ENCODE assay signal across 11 cellular contexts in genomic region chr1:164561007-164561406, GRCh38. TPM values are rescaled to one million over a fixed set of nuclear protein-coding genes. Genes with fewer than 3 reads are reported as not detected.
A peak's percentile ranks its signal among the peaks of the same experiment; 100 is the strongest.
DNase-seq lines count a peak whose midpoint lies in the region; ATAC-seq and TF ChIP-seq lines count a peak whose summit lies in the region.
"Had no signal": no experiment of that assay in that cellular context is flagged by ENCODE, and none has a peak within 500 bp of the region (broad histone marks: within the 10 kb centered on the region; RNA-seq: fewer than 3 reads in every experiment).

No MANE protein-coding gene starts in this region.

- H3K27ac ChIP-seq in A673 (ENCODE audit: low read depth, low read length, poor library complexity, severe bottlenecking) (peak overlapping the region; percentile 72), substantia nigra (ENCODE audit: low read depth, low read length, poor library complexity, severe bottlenecking) (no peak overlapping the region)

- H3K9me3 ChIP-seq in A673 (ENCODE audit: low read depth, low read length, poor library complexity, severe bottlenecking): no peaks in the 10 kb centered on the region

- intact Hi-C loops in A673 (cut with micrococcal nuclease; ENCODE audit: unreplicated experiment): no loop called here

- no peaks in the 10 kb centered on the region for H3K36me3 ChIP-seq in A673 (ENCODE audit: insufficient read depth, low read length, poor library complexity, severe bottlenecking)

- H3K4me3 ChIP-seq in A673 (ENCODE audit: low read depth, low read length, poor library complexity, severe bottlenecking): peak overlapping the region; percentile 82

- CTCF ChIA-PET in A673 (lab: Charles Lee): no interaction called here

- ATAC-seq in HG03457 (IDR thresholded peaks at IDR 0.05; ENCODE audit: unreplicated experiment): no peak
- no peak for ATAC-seq in HG03139 (IDR thresholded peaks at IDR 0.05; ENCODE audit: unreplicated experiment)

- H3K27me3 Mint-ChIP-seq in endothelial cell (ENCODE audit: unreplicated experiment) (no peaks in the 10 kb centered on the region), nephron progenitor cell (ENCODE audit: low read depth, poor library complexity) (no peaks in the 10 kb centered on the region)

- H3K27ac Mint-ChIP-seq in endothelial cell (ENCODE audit: unreplicated experiment): peak overlapping the region; percentile 82
- peak overlapping the region; percentile 99 for H3K27ac Mint-ChIP-seq in nephron progenitor cell

- H3K4me1 ChIP-seq in A673 (ENCODE audit: insufficient read depth, low read length, poor library complexity, severe bottlenecking): peaks cover 38% of the 10 kb centered on the region

- H3K4me3 Mint-ChIP-seq in endothelial cell (ENCODE audit: unreplicated experiment) (peak overlapping the region; percentile 96), nephron progenitor cell (peak overlapping the region; percentile 95)

- H3K4me1 Mint-ChIP-seq in endothelial cell (ENCODE audit: unreplicated experiment) (peaks cover 22% of the 10 kb centered on the region), nephron progenitor cell (peaks cover 53% of the 10 kb centered on the region)

- no peak for TF ChIP-seq CTCF in A673 (conservative IDR thresholded peaks at IDR 0.05; ENCODE audit: low read depth, low read length)
- TF ChIP-seq CTCF in endothelial cell (IDR thresholded peaks at IDR 0.05; ENCODE audit: unreplicated experiment): no peak
- TF ChIP-seq CTCF in nephron progenitor cell (IDR thresholded peaks at IDR 0.05): no peak

- DNase-seq in A673 (ENCODE audit: low spot score) (no peak), NAMALWA (ENCODE audit: low spot score) (peak; percentile 10), endothelial cell (ENCODE audit: low spot score) (no peak), nephron progenitor cell (no peak), OCI-M2 (lab: John Stamatoyannopoulos, UW; ENCODE audit: unreplicated experiment) (no peak), substantia nigra (lab: John Stamatoyannopoulos, UW) (no peak)
- DNase-seq: activated T-cell treated with anti-CD3 and anti-CD28 coated beads for 4 hours, GDM1, NCI-H524 treated with DMSO at 0.1 percent for 48 hours had no signal

- H3K27me3 ChIP-seq in A673 (replicated peaks; ENCODE audit: insufficient read depth, low read depth, low read length, poor library complexity): no peaks in the 10 kb centered on the region

- H3K9me3 Mint-ChIP-seq in endothelial cell (ENCODE audit: unreplicated experiment) (no peaks in the 10 kb centered on the region), nephron progenitor cell (no peaks in the 10 kb centered on the region)

- H3K36me3 Mint-ChIP-seq in endothelial cell (ENCODE audit: low read depth, unreplicated experiment) (no peaks in the 10 kb centered on the region), nephron progenitor cell (ENCODE audit: low read depth) (no peaks in the 10 kb centered on the region)

- POLR2A ChIA-PET in A673 (lab: Charles Lee; ENCODE audit: low non-redundant PET): no interaction called here

- no TSS peak for BruUV-seq in A673 (replicated peaks; lab: Mats Ljungman, UMichigan)

RNA-seq across cellular contexts. Expression of gene PBX1, which starts 2.0 kb away (rescaled TPM):
- 51.5 and 63.0 TPM in 2 replicates for total RNA-seq in A673 (2021)
- 44.2 TPM for total RNA-seq in endothelial cell (ENCODE audit: unreplicated experiment)
